ENCODE assay signal across 10 cellular contexts in genomic region chr15:43948691-43949325, GRCh38.
DNase-seq lines count a peak whose midpoint lies in the region; ATAC-seq and TF ChIP-seq lines count a peak whose summit lies in the region.
"Had no signal": no experiment of that assay in that cellular context is flagged by ENCODE, and none has a peak within 500 bp of the region (broad histone marks: within the 10 kb centered on the region; RNA-seq: fewer than 3 reads in every experiment).

No MANE protein-coding gene starts in this region.

- no peaks in the 10 kb centered on the region for H4K20me1 ChIP-seq in PC-9 (ENCODE audit: insufficient read depth)

- H3K4me2 ChIP-seq in PC-9, result no peak overlapping the region

- no peaks in the 10 kb centered on the region for H3K79me2 ChIP-seq in PC-9 (ENCODE audit: low read depth)

- H3K9me3 Mint-ChIP-seq in activated naive CD8-positive, alpha-beta T cell treated with anti-CD3 and anti-CD28 coated beads, Interleukin-2, amount 10 ng/mL, durations not matched to agents 7 days and 5 days, result no peaks in the 10 kb centered on the region
- H3K9me3 Mint-ChIP-seq in Calu3 (ENCODE audit: low read depth, unreplicated experiment), result no peaks in the 10 kb centered on the region
- H3K9me3 Mint-ChIP-seq: brain, type B pancreatic cell had no signal

- H3K27me3 ChIP-seq in PC-9 (ENCODE audit: insufficient read depth, low read depth), result no peaks in the 10 kb centered on the region
- no peaks in the 10 kb centered on the region for H3K27me3 ChIP-seq in gastrocnemius medialis

- TF ChIP-seq POLR2A in gastrocnemius medialis (IDR thresholded peaks at IDR 0.05), result no peak

- DNase-seq in activated naive CD8-positive, alpha-beta T cell treated with anti-CD3 and anti-CD28 coated beads, Interleukin-2, amount 10 ng/mL, durations not matched to agents 7 days and 5 days, result no peak
- DNase-seq in PC-9 (no peak), Calu3 (no peak), gastrocnemius medialis (no peak)
- DNase-seq: stimulated activated CD4-positive, alpha-beta T cell treated with anti-CD3 and anti-CD28 coated beads, Interleukin-1b, Interleukin-23, amount 100 ng/mL, for 48 hours had no signal

- CTCF ChIA-PET in PC-9 (lab: Charles Lee), result no interaction called here
- CTCF ChIA-PET in Calu3 (lab: Charles Lee), result no interaction called here

- H3K27ac ChIP-seq in PC-9, result no peak overlapping the region
- no peak overlapping the region for H3K27ac ChIP-seq in gastrocnemius medialis

- in situ Hi-C loops in gastrocnemius medialis (cut with MboI; ENCODE audit: low sequenced_read_pairs in 4 of 4), result no loop called here

- H3K27me3 Mint-ChIP-seq in activated naive CD8-positive, alpha-beta T cell treated with anti-CD3 and anti-CD28 coated beads, Interleukin-2, amount 10 ng/mL, durations not matched to agents 7 days and 5 days, result no peaks in the 10 kb centered on the region
- H3K27me3 Mint-ChIP-seq in Calu3 (ENCODE audit: unreplicated experiment), result no peaks in the 10 kb centered on the region
- H3K27me3 Mint-ChIP-seq: brain had no signal

- no peaks in the 10 kb centered on the region for H3K4me1 ChIP-seq in PC-9 (replicated peaks; ENCODE audit: insufficient read depth)
- no peaks in the 10 kb centered on the region for H3K4me1 ChIP-seq in gastrocnemius medialis

- peak; percentile 91 for ATAC-seq in GM18870 (IDR thresholded peaks at IDR 0.05; ENCODE audit: unreplicated experiment)
- ATAC-seq in GM21423 (IDR thresholded peaks at IDR 0.05; ENCODE audit: unreplicated experiment), result peak; percentile 88
- ATAC-seq in HG03159 (IDR thresholded peaks at IDR 0.05; ENCODE audit: unreplicated experiment), result peak; percentile 87
- peak; percentile 58 for ATAC-seq in activated naive CD8-positive, alpha-beta T cell treated with anti-CD3 and anti-CD28 coated beads, Interleukin-2, amount 10 ng/mL, durations not matched to agents 7 days and 5 days (ENCODE audit: low read depth)
- no peak for ATAC-seq in gastrocnemius medialis

- H3K4me3 ChIP-seq in PC-9, result no peak overlapping the region
- no peak overlapping the region for H3K4me3 ChIP-seq in gastrocnemius medialis

- H3K9me3 ChIP-seq in PC-9 (ENCODE audit: insufficient read depth, low read depth) (no peaks in the 10 kb centered on the region), gastrocnemius medialis (no peaks in the 10 kb centered on the region)

- POLR2A ChIA-PET in activated naive CD8-positive, alpha-beta T cell treated with anti-CD3 and anti-CD28 coated beads, Interleukin-2, amount 10 ng/mL, durations not matched to agents 7 days and 5 days (lab: Charles Lee), result interaction anchor here (0.6 kb wide), 1 partner anchor 53 kb away, joined by 3 read pairs; no protein-coding TSS in a partner anchor
- POLR2A ChIA-PET in PC-9 (lab: Charles Lee; ENCODE audit: unreplicated experiment), result interaction anchor here (0.6 to 0.7 kb wide), 3 partner anchors 19 to 744 kb away, joined by 3 to 5 read pairs (median 4); no protein-coding TSS in a partner anchor

- H3K36me3 Mint-ChIP-seq in activated naive CD8-positive, alpha-beta T cell treated with anti-CD3 and anti-CD28 coated beads, Interleukin-2, amount 10 ng/mL, durations not matched to agents 7 days and 5 days, result no peaks in the 10 kb centered on the region
- no peaks in the 10 kb centered on the region for H3K36me3 Mint-ChIP-seq in Calu3 (ENCODE audit: insufficient read depth, unreplicated experiment)
- H3K36me3 Mint-ChIP-seq: brain, type B pancreatic cell had no signal

- H3K9me2 ChIP-seq in PC-9 (ENCODE audit: insufficient read depth), result no peaks in the 10 kb centered on the region

- intact Hi-C loops in PC-9 (cut with micrococcal nuclease; ENCODE audit: unreplicated experiment) (no loop called here), Calu3 (cut with micrococcal nuclease; ENCODE audit: unreplicated experiment) (no loop called here), gastrocnemius medialis (cut with DNase I; ENCODE audit: low total_unique reads) (no loop called here)

- no peaks in the 10 kb centered on the region for H3K36me3 ChIP-seq in PC-9 (ENCODE audit: low read depth)
- H3K36me3 ChIP-seq in gastrocnemius medialis, result no peaks in the 10 kb centered on the region

- BruUV-seq in PC-9 (replicated peaks; lab: Mats Ljungman, UMichigan), result no TSS peak
- BruUV-seq in Calu3 (replicated peaks; lab: Mats Ljungman, UMichigan), result no TSS peak

- H3F3A ChIP-seq in PC-9 (ENCODE audit: insufficient read depth, low read depth), result no peaks in the 10 kb centered on the region

- H3K4me3 Mint-ChIP-seq in activated naive CD8-positive, alpha-beta T cell treated with anti-CD3 and anti-CD28 coated beads, Interleukin-2, amount 10 ng/mL, durations not matched to agents 7 days and 5 days, result peak overlapping the region; percentile 15
- H3K4me3 Mint-ChIP-seq in Calu3 (ENCODE audit: low read depth, unreplicated experiment), result no peak overlapping the region
- H3K4me3 Mint-ChIP-seq: brain, type B pancreatic cell had no signal

- no peak overlapping the region for H3K27ac Mint-ChIP-seq in activated naive CD8-positive, alpha-beta T cell treated with anti-CD3 and anti-CD28 coated beads, Interleukin-2, amount 10 ng/mL, durations not matched to agents 7 days and 5 days
- H3K27ac Mint-ChIP-seq in Calu3 (ENCODE audit: unreplicated experiment), result no peak overlapping the region
- H3K27ac Mint-ChIP-seq: type B pancreatic cell had no signal

- TF ChIP-seq CTCF in PC-9 (conservative IDR thresholded peaks at IDR 0.05), result no peak
- TF ChIP-seq CTCF in Calu3 (IDR thresholded peaks at IDR 0.05; ENCODE audit: unreplicated experiment), result no peak
- TF ChIP-seq CTCF in gastrocnemius medialis (IDR thresholded peaks at IDR 0.05 in 4 of 5, conservative IDR thresholded peaks at IDR 0.05 in 1 of 5), result no peak

- H2AFZ ChIP-seq in PC-9, result no peak overlapping the region

- H3K4me1 Mint-ChIP-seq in activated naive CD8-positive, alpha-beta T cell treated with anti-CD3 and anti-CD28 coated beads, Interleukin-2, amount 10 ng/mL, durations not matched to agents 7 days and 5 days, result peaks cover 23% of the 10 kb centered on the region
- H3K4me1 Mint-ChIP-seq in Calu3 (ENCODE audit: low read depth, unreplicated experiment), result no peaks in the 10 kb centered on the region

Comparison
In these comparisons a context has a peak if more than half of its experiments do, and no peak if none do; other contexts are left out.
1. ATAC-seq: peak in GM18870 (single experiment), GM21423 (single experiment), HG03159 (single experiment) and activated naive CD8-positive, alpha-beta T cell treated with anti-CD3 and anti-CD28 coated beads, Interleukin-2, amount 10 ng/mL, durations not matched to agents 7 days and 5 days (single experiment); none in gastrocnemius medialis (0 of 2).